22 cellular contexts compared by ENCODE assay signal in genomic region chr1:12444329-12444841, GRCh38.
A peak's percentile ranks its signal among the peaks of the same experiment; 100 is the strongest.
DNase-seq lines count a peak whose midpoint lies in the region; ATAC-seq and TF ChIP-seq lines count a peak whose summit lies in the region.
"Had no signal": no experiment of that assay in that cellular context is flagged by ENCODE, and none has a peak within 500 bp of the region (broad histone marks: within the 10 kb centered on the region; RNA-seq: fewer than 3 reads in every experiment).

No MANE protein-coding gene starts in this region.

- H3K9me3 Mint-ChIP-seq in stimulated activated naive CD8-positive, alpha-beta T cell treated with anti-CD3 and anti-CD28 coated beads, Interleukin-15, Interleukin-2, amounts not matched to agents 100 ng/mL and 50 ng/mL, for 24 hours, result peaks cover 4% of the 10 kb centered on the region
- H3K9me3 Mint-ChIP-seq in stimulated activated naive CD8-positive, alpha-beta T cell treated with anti-CD3 and anti-CD28 coated beads, Interleukin-15, amount 100 ng/mL, for 72 hours, result peaks cover 7 to 16% of the 10 kb centered on the region in 2 donors
- H3K9me3 Mint-ChIP-seq in activated naive CD8-positive, alpha-beta T cell treated with anti-CD3 and anti-CD28 coated beads, Interleukin-2, amount 10 ng/mL, durations not matched to agents 7 days and 5 days, result peaks cover 10% of the 10 kb centered on the region
- H3K9me3 Mint-ChIP-seq in natural killer cell, result peaks cover 0 to 2% of the 10 kb centered on the region in 2 donors

- POLR2A ChIA-PET in activated naive CD8-positive, alpha-beta T cell treated with anti-CD3 and anti-CD28 coated beads, Interleukin-2, amount 10 ng/mL, durations not matched to agents 7 days and 5 days (lab: Charles Lee), result interaction anchor here (0.9 kb wide), 1 partner anchor 11 kb away, joined by 3 read pairs; no protein-coding TSS in a partner anchor

- peaks cover 94% of the 10 kb centered on the region for H3K4me1 Mint-ChIP-seq in stimulated activated naive CD8-positive, alpha-beta T cell treated with anti-CD3 and anti-CD28 coated beads, Interleukin-15, Interleukin-2, amounts not matched to agents 100 ng/mL and 50 ng/mL, for 24 hours (ENCODE audit: low read depth)
- H3K4me1 Mint-ChIP-seq in stimulated activated naive CD8-positive, alpha-beta T cell treated with anti-CD3 and anti-CD28 coated beads, Interleukin-15, amount 100 ng/mL, for 72 hours, result peaks cover 92% of the 10 kb centered on the region
- peaks cover 73% of the 10 kb centered on the region for H3K4me1 Mint-ChIP-seq in activated naive CD8-positive, alpha-beta T cell treated with anti-CD3 and anti-CD28 coated beads, Interleukin-2, amount 10 ng/mL, durations not matched to agents 7 days and 5 days
- peaks cover 70 to 73% of the 10 kb centered on the region in 2 donors for H3K4me1 Mint-ChIP-seq in natural killer cell

- no peaks in the 10 kb centered on the region for H3K27me3 Mint-ChIP-seq in stimulated activated naive CD8-positive, alpha-beta T cell treated with anti-CD3 and anti-CD28 coated beads, Interleukin-15, Interleukin-2, amounts not matched to agents 100 ng/mL and 50 ng/mL, for 24 hours
- no peaks in the 10 kb centered on the region for H3K27me3 Mint-ChIP-seq in stimulated activated naive CD8-positive, alpha-beta T cell treated with anti-CD3 and anti-CD28 coated beads, Interleukin-15, amount 100 ng/mL, for 72 hours
- H3K27me3 Mint-ChIP-seq in activated naive CD8-positive, alpha-beta T cell treated with anti-CD3 and anti-CD28 coated beads, Interleukin-2, amount 10 ng/mL, durations not matched to agents 7 days and 5 days, result no peaks in the 10 kb centered on the region
- H3K27me3 Mint-ChIP-seq in natural killer cell (ENCODE audit: low read depth in 2 of 2), result no peaks in the 10 kb centered on the region
- H3K27me3 Mint-ChIP-seq: B cell, IgD-negative memory B cell had no signal

- intact Hi-C loops in natural killer cell (cut with micrococcal nuclease), result no loop called here

- peaks cover 68% of the 10 kb centered on the region for H3K36me3 Mint-ChIP-seq in stimulated activated naive CD8-positive, alpha-beta T cell treated with anti-CD3 and anti-CD28 coated beads, Interleukin-15, Interleukin-2, amounts not matched to agents 100 ng/mL and 50 ng/mL, for 24 hours (ENCODE audit: low read depth)
- H3K36me3 Mint-ChIP-seq in activated naive CD8-positive, alpha-beta T cell treated with anti-CD3 and anti-CD28 coated beads, Interleukin-2, amount 10 ng/mL, durations not matched to agents 7 days and 5 days, result peaks cover 50% of the 10 kb centered on the region
- H3K36me3 Mint-ChIP-seq in natural killer cell, result peaks cover 14% of the 10 kb centered on the region

- H3K27ac Mint-ChIP-seq in stimulated activated naive CD8-positive, alpha-beta T cell treated with anti-CD3 and anti-CD28 coated beads, Interleukin-15, Interleukin-2, amounts not matched to agents 100 ng/mL and 50 ng/mL, for 24 hours, result peak overlapping the region; percentile 77
- H3K27ac Mint-ChIP-seq in stimulated activated naive CD8-positive, alpha-beta T cell treated with anti-CD3 and anti-CD28 coated beads, Interleukin-15, amount 100 ng/mL, for 72 hours, result no peak overlapping the region
- H3K27ac Mint-ChIP-seq in activated naive CD8-positive, alpha-beta T cell treated with anti-CD3 and anti-CD28 coated beads, Interleukin-2, amount 10 ng/mL, durations not matched to agents 7 days and 5 days, result peak overlapping the region; percentile 54
- H3K27ac Mint-ChIP-seq in natural killer cell, result peak overlapping the region; percentile 15 to 80
- H3K27ac Mint-ChIP-seq: B cell had no signal

- TF ChIP-seq CTCF in natural killer cell (IDR thresholded peaks at IDR 0.05), result no peak

- no peak for DNase-seq in stimulated activated naive CD8-positive, alpha-beta T cell treated with anti-CD3 and anti-CD28 coated beads, Interleukin-15, amount 100 ng/mL, for 72 hours
- no peak for DNase-seq in activated naive CD8-positive, alpha-beta T cell treated with anti-CD3 and anti-CD28 coated beads, Interleukin-2, amount 10 ng/mL, durations not matched to agents 7 days and 5 days
- DNase-seq in natural killer cell (no peak), hepatic stellate cell (ENCODE audit: low spot score) (no peak), NCI-H1048 (lab: John Stamatoyannopoulos, UW) (no peak), NCI-H2171 (lab: John Stamatoyannopoulos, UW) (no peak)
- DNase-seq: Calu3, DMS153, DND-41, HCEC 1CT, NCI-H1105, NCI-H1436 treated with DMSO at 0.1 percent for 48 hours, NCI-H1930, NCI-H2107, NCI-H446, NCI-H524 treated with DMSO at 0.1 percent for 48 hours, NCI-H774, PC-3, SK-N-SH had no signal

- no peak for ATAC-seq in stimulated activated naive CD8-positive, alpha-beta T cell treated with anti-CD3 and anti-CD28 coated beads, Interleukin-15, amount 100 ng/mL, for 72 hours
- no peak for ATAC-seq in activated naive CD8-positive, alpha-beta T cell treated with anti-CD3 and anti-CD28 coated beads, Interleukin-2, amount 10 ng/mL, durations not matched to agents 7 days and 5 days (ENCODE audit: low read depth)
- no peak for ATAC-seq in natural killer cell
- ATAC-seq: PC-3 had no signal

- no peak overlapping the region for H3K4me3 Mint-ChIP-seq in stimulated activated naive CD8-positive, alpha-beta T cell treated with anti-CD3 and anti-CD28 coated beads, Interleukin-15, Interleukin-2, amounts not matched to agents 100 ng/mL and 50 ng/mL, for 24 hours
- no peak overlapping the region for H3K4me3 Mint-ChIP-seq in stimulated activated naive CD8-positive, alpha-beta T cell treated with anti-CD3 and anti-CD28 coated beads, Interleukin-15, amount 100 ng/mL, for 72 hours
- H3K4me3 Mint-ChIP-seq in activated naive CD8-positive, alpha-beta T cell treated with anti-CD3 and anti-CD28 coated beads, Interleukin-2, amount 10 ng/mL, durations not matched to agents 7 days and 5 days, result no peak overlapping the region
- peak overlapping the region; percentile 56 for H3K4me3 Mint-ChIP-seq in natural killer cell
- H3K4me3 Mint-ChIP-seq: B cell, IgD-negative memory B cell had no signal

Comparison
In these comparisons a context has a peak if more than half of its experiments do, and no peak if none do; other contexts are left out.
1. H3K27ac Mint-ChIP-seq: peak in stimulated activated naive CD8-positive, alpha-beta T cell treated with anti-CD3 and anti-CD28 coated beads, Interleukin-15, Interleukin-2, amounts not matched to agents 100 ng/mL and 50 ng/mL, for 24 hours (single experiment), activated naive CD8-positive, alpha-beta T cell treated with anti-CD3 and anti-CD28 coated beads, Interleukin-2, amount 10 ng/mL, durations not matched to agents 7 days and 5 days (single experiment) and natural killer cell (2 of 2); none in stimulated activated naive CD8-positive, alpha-beta T cell treated with anti-CD3 and anti-CD28 coated beads, Interleukin-15, amount 100 ng/mL, for 72 hours (0 of 2).